ENCODE assay signal across 11 cellular contexts in genomic region chr2:45024600-45025291, GRCh38. TPM values are rescaled to one million over a fixed set of nuclear protein-coding genes. Genes with fewer than 3 reads are reported as not detected.
DNase-seq lines count a peak whose midpoint lies in the region; ATAC-seq, FAIRE-seq and TF ChIP-seq lines count a peak whose summit lies in the region.
"Had no signal": no experiment of that assay in that cellular context is flagged by ENCODE, and none has a peak within 500 bp of the region (broad histone marks: within the 10 kb centered on the region; RNA-seq: fewer than 3 reads in every experiment).

No MANE protein-coding gene starts in this region.

- no peak overlapping the region for H2BK5ac ChIP-seq in IMR-90 (ENCODE audit: low read depth, low read length, poor library complexity, severe bottlenecking)

- BruUV-seq in IMR-90 (replicated peaks; lab: Mats Ljungman, UMichigan): no TSS peak

- DNase-seq in IMR-90: peak; percentile 53
- DNase-seq in ascending aorta (ENCODE audit: low spot score in 2 of 2): peak; percentile 69 to 90
- peak; percentile 74 for DNase-seq in kidney epithelial cell (ENCODE audit: low read depth)
- DNase-seq in GM12892 (ENCODE audit: insufficient read length): no peak
- DNase-seq in stomach: no peak
- DNase-seq: activated CD8-positive, alpha-beta T cell treated with anti-CD3 and anti-CD28 coated beads, Interleukin-2, amount 10 ng/mL, durations not matched to agents 7 days and 5 days; stimulated activated CD4-positive, alpha-beta T cell treated with anti-CD3 and anti-CD28 coated beads, Interleukin-2, amount 100 ng/mL, for 48 hours had no signal

- TF ChIP-seq RAD21 in IMR-90 (IDR thresholded peaks at IDR 0.05; ENCODE audit: low read length): no peak

- in situ Hi-C loops in IMR-90 (cut with MboI; ENCODE audit: low sequenced_read_pairs): no loop called here

- no peak overlapping the region for H2BK15ac ChIP-seq in IMR-90 (ENCODE audit: low read depth, low read length)

- H3K4me1 ChIP-seq in IMR-90 (ENCODE audit: control insufficient read depth, insufficient read depth, low read length) (no peaks in the 10 kb centered on the region), ascending aorta (peaks cover 0 to 4% of the 10 kb centered on the region in 2 donors), stomach (peaks cover 0 to 5% (median 0%) of the 10 kb centered on the region in 4 donors)

- H4K20me1 ChIP-seq in IMR-90 (ENCODE audit: insufficient read depth, low read length): no peaks in the 10 kb centered on the region

- no peaks in the 10 kb centered on the region for H3K9me1 ChIP-seq in IMR-90 (ENCODE audit: insufficient read depth, low read length)

- no peak overlapping the region for H2AFZ ChIP-seq in IMR-90 (replicated peaks; ENCODE audit: low read length, poor library complexity)

- WGBS in IMR-90 (ENCODE audit: extremely low coverage in 2 of 2, insufficient read length in 1 of 2), 2 experiments: 80% methylated on average over 2 of the region's 7 CpGs; no CpG with 5 or more reads in 1 of the 2 experiments
- 43 to 56% (median 51%) methylated on average over 7 of the region's 7 CpGs for WGBS in stomach, 5 donors

- H2BK120ac ChIP-seq in IMR-90 (ENCODE audit: low read depth, low read length): no peak overlapping the region

- TF ChIP-seq CTCF in C4-2B (conservative IDR thresholded peaks at IDR 0.05) (peak; percentile 66), IMR-90 (conservative IDR thresholded peaks at IDR 0.05; ENCODE audit: low read depth, low read length) (no peak), ascending aorta (IDR thresholded peaks at IDR 0.05) (peak; percentile 28 to 76 (median 59)), kidney epithelial cell (IDR thresholded peaks at IDR 0.05; ENCODE audit: insufficient read depth, low read length, poor library complexity, severe bottlenecking) (no peak), stomach (IDR thresholded peaks at IDR 0.05) (no peak)

- H3K4me3 ChIP-seq in IMR-90 (ENCODE audit: insufficient read depth, low read depth, low read length) (no peak overlapping the region), ascending aorta (no peak overlapping the region), kidney epithelial cell (ENCODE audit: low read depth, low read length) (no peak overlapping the region), stomach (no peak overlapping the region)

- no peak overlapping the region for H2BK20ac ChIP-seq in IMR-90 (ENCODE audit: low read depth, low read length)

- no peak overlapping the region for H3K23ac ChIP-seq in IMR-90 (ENCODE audit: low read depth, low read length)

- H2AK5ac ChIP-seq in IMR-90 (ENCODE audit: low read depth, low read length): no peak overlapping the region

- dilution Hi-C loops in IMR-90 (cut with HindIII; ENCODE audit: low sequenced_read_pairs, unreplicated experiment): no loop called here

- H3K9ac ChIP-seq in IMR-90 (ENCODE audit: low read depth, low read length): no peak overlapping the region

- no peak for TF ChIP-seq EP300 in stomach (IDR thresholded peaks at IDR 0.05)

- H3K36me3 ChIP-seq in IMR-90 (ENCODE audit: control insufficient read depth, insufficient read depth, low read length): no peaks in the 10 kb centered on the region
- H3K36me3 ChIP-seq in ascending aorta: no peaks in the 10 kb centered on the region
- no peaks in the 10 kb centered on the region for H3K36me3 ChIP-seq in kidney epithelial cell (ENCODE audit: control insufficient read depth, insufficient read depth, low read length)
- no peaks in the 10 kb centered on the region for H3K36me3 ChIP-seq in stomach

- intact Hi-C loops in IMR-90 (cut with micrococcal nuclease) (no loop called here), ascending aorta (cut with DNase I) (loop anchor here (1.0 to 10.0 kb wide), 5 partner anchors 43 to 1830 kb away; no protein-coding TSS in a partner anchor), stomach (cut with DNase I; ENCODE audit: low total_unique reads) (no loop called here)

- peak overlapping the region; percentile 44; the same call in 1 of the 2 replicates for H3K4me2 ChIP-seq in IMR-90 (ENCODE audit: low read depth, low read length)

- no peak overlapping the region for H3K56ac ChIP-seq in IMR-90 (ENCODE audit: extremely low read depth, insufficient read depth, low read length)

- H3K9me3 ChIP-seq in IMR-90 (ENCODE audit: control insufficient read depth, insufficient read depth, low read length): no peaks in the 10 kb centered on the region
- no peaks in the 10 kb centered on the region for H3K9me3 ChIP-seq in ascending aorta
- no peaks in the 10 kb centered on the region for H3K9me3 ChIP-seq in stomach

- H4K5ac ChIP-seq in IMR-90 (ENCODE audit: low read depth, low read length): no peak overlapping the region

- no peaks in the 10 kb centered on the region for H3K79me1 ChIP-seq in IMR-90 (ENCODE audit: low read depth in 1 of 2, low read length in 2 of 2)

- H3K18ac ChIP-seq in IMR-90 (ENCODE audit: low read depth, low read length): no peak overlapping the region

- POLR2A ChIA-PET in IMR-90 (lab: Charles Lee; ENCODE audit: unreplicated experiment): interaction anchor here (0.6 kb wide), 1 partner anchor 265 kb away, joined by 5 read pairs; no protein-coding TSS in a partner anchor

- no peak overlapping the region for H4K8ac ChIP-seq in IMR-90 (ENCODE audit: low read depth in 2 of 2, low read length in 2 of 2)

- FAIRE-seq in GM12892 (lab: Jason Lieb, UNC): no peak
- FAIRE-seq: GM18507 had no signal

- H3K27ac ChIP-seq in C4-2B (peak overlapping the region; percentile 47), IMR-90 (ENCODE audit: insufficient read depth, low read length) (no peak overlapping the region), ascending aorta (peak overlapping the region in 1 of 2 donors; percentile 71), stomach (no peak overlapping the region)

- H3K4ac ChIP-seq in IMR-90 (ENCODE audit: low read depth, low read length): no peak overlapping the region

- ATAC-seq in IMR-90 (ENCODE audit: low read depth) (no peak; the same call in 1 of the 2 replicates), HG02642 (IDR thresholded peaks at IDR 0.05; ENCODE audit: poor library complexity, unreplicated experiment) (no peak), GM21447 (IDR thresholded peaks at IDR 0.05; ENCODE audit: unreplicated experiment) (no peak)
- ATAC-seq: activated CD8-positive, alpha-beta T cell treated with anti-CD3 and anti-CD28 coated beads, Interleukin-2, amount 10 ng/mL, durations not matched to agents 7 days and 5 days had no signal

- H3K27me3 ChIP-seq in IMR-90 (ENCODE audit: control insufficient read depth, insufficient read depth, low read length) (peaks cover 52% of the 10 kb centered on the region), ascending aorta (no peaks in the 10 kb centered on the region), kidney epithelial cell (ENCODE audit: control insufficient read depth, insufficient read depth, low read length) (peaks cover 5% of the 10 kb centered on the region), stomach (peaks cover 0 to 21% (median 0%) of the 10 kb centered on the region in 3 donors)

- CTCF ChIA-PET in IMR-90 (lab: Yijun Ruan, JAX): no interaction called here

- TF ChIP-seq POLR2A in IMR-90 (IDR thresholded peaks at IDR 0.05; ENCODE audit: low read depth, low read length): no peak
- no peak for TF ChIP-seq POLR2A in GM12892 (IDR thresholded peaks at IDR 0.05; ENCODE audit: low read depth, low read length)
- no peak for TF ChIP-seq POLR2A in stomach (IDR thresholded peaks at IDR 0.05)

- no peak overlapping the region for H3K14ac ChIP-seq in IMR-90 (replicated peaks; ENCODE audit: low read depth, low read length)

- H2AK9ac ChIP-seq in IMR-90 (replicated peaks; ENCODE audit: low read depth, low read length, poor library complexity): no peak overlapping the region

- H4K91ac ChIP-seq in IMR-90 (ENCODE audit: insufficient read depth, low read depth, low read length): no peak overlapping the region

TF ChIP-seq in IMR-90, 13 proteins besides CTCF, POLR2A, EP300 and RAD21:
- TF ChIP-seq RFX5 (IDR thresholded peaks at IDR 0.05; ENCODE audit: low read depth, low read length) (no peak), NFE2L2 (IDR thresholded peaks at IDR 0.05; ENCODE audit: low read depth, low read length) (peak; percentile 88)
TF ChIP-seq in IMR-90: peak in this region for 1.

RNA-seq across cellular contexts. Expression of gene SIX2, which starts 15.5 kb away (rescaled TPM):
- total RNA-seq in IMR-90 (2012; rRNA removed): not detected in 2 replicates
- not detected in 2 replicates for polyA plus RNA-seq in IMR-90 (2012; rRNA removed)
- not detected in 2 replicates for polyA plus RNA-seq in IMR-90 (2012; cell fraction: cytosol; rRNA removed)
- not detected in 2 replicates for polyA plus RNA-seq in IMR-90 (2012; cell fraction: nucleus; rRNA removed; ENCODE audit: low replicate concordance)
- 22.2 TPM for total RNA-seq in ascending aorta
- 0.27 and 0.96 TPM in 2 replicates for total RNA-seq in kidney epithelial cell
- polyA plus RNA-seq in GM12892 (2012; ENCODE audit: missing spikeins): not detected
- total RNA-seq in stomach: 10 to 100 TPM in 2 of 5 donors, 1 to 10 TPM in 2, not detected in 1; 2.6 to 17.9 (median 11.0) TPM
- polyA plus RNA-seq in stomach: 1 to 10 TPM in 2 of 3 donors, under 1 TPM in 1; 0.20 to 7.5 (median 3.8) TPM
- total RNA-seq: activated CD8-positive, alpha-beta T cell treated with anti-CD3 and anti-CD28 coated beads, Interleukin-2, amount 10 ng/mL, durations not matched to agents 7 days and 5 days had no signal

Comparison
In these comparisons a context has a peak if more than half of its experiments do, and no peak if none do; other contexts are left out.
1. CTCF ChIP-seq: peak in C4-2B (single experiment) and ascending aorta (3 of 3); none in IMR-90 (single experiment), kidney epithelial cell (single experiment) and stomach (0 of 7).
2. DNase-seq: peak in IMR-90 (single experiment), ascending aorta (2 of 2) and kidney epithelial cell (single experiment); none in GM12892 (single experiment) and stomach (single experiment).